In the genomic region with DNA sequence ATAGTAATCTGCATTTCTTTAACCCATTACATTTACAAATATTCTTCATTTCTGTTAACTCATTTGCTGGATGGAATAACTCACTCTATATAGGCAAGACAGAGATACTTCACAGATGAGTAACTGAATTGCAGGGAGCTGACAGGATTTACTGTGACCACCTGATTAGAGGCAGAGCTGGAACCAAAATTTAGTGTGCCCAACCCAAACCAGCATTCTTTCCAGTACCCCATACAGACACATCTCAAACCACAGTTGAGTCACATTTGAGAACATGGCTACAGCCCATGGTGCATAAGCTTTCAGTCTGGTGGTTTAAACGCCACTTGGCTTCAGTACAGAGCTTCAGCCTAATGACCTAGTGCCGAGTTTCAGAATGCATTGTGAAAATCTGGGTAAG, we compare ENCODE assay signal across 23 cellular contexts.
DNase-seq lines count a peak whose midpoint lies in the region; ATAC-seq and TF ChIP-seq lines count a peak whose summit lies in the region.
"Had no signal": no experiment of that assay in that cellular context is flagged by ENCODE, and none has a peak within 500 bp of the region (broad histone marks: within the 10 kb centered on the region; RNA-seq: fewer than 3 reads in every experiment).

No MANE protein-coding gene starts in this region.

- H3K4me3 ChIP-seq in AG04449 (ENCODE audit: low read depth, low read length), result no peak overlapping the region
- H3K4me3 ChIP-seq: lower lobe of right lung, Peyer's patch, right atrium auricular region, upper lobe of right lung had no signal

- H3K36me3 Mint-ChIP-seq in type B pancreatic cell, result no peaks in the 10 kb centered on the region
- H3K36me3 Mint-ChIP-seq: activated naive CD4-positive, alpha-beta T cell treated with anti-CD3 and anti-CD28 coated beads, Interleukin-2, amount 10 ng/mL, durations not matched to agents 7 days and 5 days; stimulated activated effector memory CD8-positive, alpha-beta T cell treated with anti-CD3 and anti-CD28 coated beads, Interleukin-12 subunit alpha, Interleukin-12 subunit beta, amount 100 ng/mL, for 72 hours had no signal

- no peaks in the 10 kb centered on the region for H3K27me3 Mint-ChIP-seq in type B pancreatic cell
- H3K27me3 Mint-ChIP-seq: activated naive CD4-positive, alpha-beta T cell treated with anti-CD3 and anti-CD28 coated beads, Interleukin-2, amount 10 ng/mL, durations not matched to agents 7 days and 5 days had no signal

- CTCF ChIA-PET in AG04449 (lab: Yijun Ruan, JAX), result interaction anchor here (0.7 to 2.8 kb wide), 6 partner anchors 115 to 165 kb away, joined by 3 to 11 read pairs (median 4); no protein-coding TSS in a partner anchor

- no peak overlapping the region for H3K27ac Mint-ChIP-seq in type B pancreatic cell
- H3K27ac Mint-ChIP-seq: activated naive CD4-positive, alpha-beta T cell treated with anti-CD3 and anti-CD28 coated beads, Interleukin-2, amount 10 ng/mL, durations not matched to agents 7 days and 5 days; stimulated activated effector memory CD8-positive, alpha-beta T cell treated with anti-CD3 and anti-CD28 coated beads, Interleukin-12 subunit alpha, Interleukin-12 subunit beta, amount 100 ng/mL, for 72 hours; T-helper 1 cell treated with Interleukin-12 subunit alpha and Interleukin-12 subunit beta and Interleukin-4 antibody, amounts not matched to agents 30 μg/mL and 1 μg/mL, for 36 hours had no signal

- POLR2A ChIA-PET in AG04449 (lab: Yijun Ruan, JAX), result interaction anchor here (0.7 to 3.0 kb wide), 7 partner anchors 46 to 286 kb away, joined by 3 to 28 read pairs (median 5); a partner anchor contains a TSS

- H3K4me1 Mint-ChIP-seq in type B pancreatic cell (ENCODE audit: unreplicated experiment), result no peaks in the 10 kb centered on the region
- H3K4me1 Mint-ChIP-seq: activated naive CD4-positive, alpha-beta T cell treated with anti-CD3 and anti-CD28 coated beads, Interleukin-2, amount 10 ng/mL, durations not matched to agents 7 days and 5 days; stimulated activated effector memory CD8-positive, alpha-beta T cell treated with anti-CD3 and anti-CD28 coated beads, Interleukin-12 subunit alpha, Interleukin-12 subunit beta, amount 100 ng/mL, for 72 hours had no signal

- no peak for ATAC-seq in HG03457 (IDR thresholded peaks at IDR 0.05; ENCODE audit: unreplicated experiment)
- ATAC-seq: HCT116; lower lobe of right lung; stimulated activated effector memory CD8-positive, alpha-beta T cell treated with anti-CD3 and anti-CD28 coated beads, Interleukin-12 subunit alpha, Interleukin-12 subunit beta, amount 100 ng/mL, for 72 hours; upper lobe of right lung had no signal

- no peaks in the 10 kb centered on the region for H3K9me3 Mint-ChIP-seq in type B pancreatic cell
- H3K9me3 Mint-ChIP-seq: activated naive CD4-positive, alpha-beta T cell treated with anti-CD3 and anti-CD28 coated beads, Interleukin-2, amount 10 ng/mL, durations not matched to agents 7 days and 5 days; stimulated activated effector memory CD8-positive, alpha-beta T cell treated with anti-CD3 and anti-CD28 coated beads, Interleukin-12 subunit alpha, Interleukin-12 subunit beta, amount 100 ng/mL, for 72 hours had no signal

- H3K4me3 Mint-ChIP-seq in type B pancreatic cell, result no peak overlapping the region
- H3K4me3 Mint-ChIP-seq: activated naive CD4-positive, alpha-beta T cell treated with anti-CD3 and anti-CD28 coated beads, Interleukin-2, amount 10 ng/mL, durations not matched to agents 7 days and 5 days; stimulated activated effector memory CD8-positive, alpha-beta T cell treated with anti-CD3 and anti-CD28 coated beads, Interleukin-12 subunit alpha, Interleukin-12 subunit beta, amount 100 ng/mL, for 72 hours; T-helper 1 cell treated with Interleukin-12 subunit alpha and Interleukin-12 subunit beta and Interleukin-4 antibody, amounts not matched to agents 30 μg/mL and 1 μg/mL, for 36 hours had no signal

- TF ChIP-seq CTCF in AG04449 (IDR thresholded peaks at IDR 0.05; ENCODE audit: insufficient read depth, low read length, missing control alignments) (no peak), type B pancreatic cell (conservative IDR thresholded peaks at IDR 0.05) (no peak)

- DNase-seq in AG04449 (ENCODE audit: low read depth, low spot score) (peak; percentile 94), HCEC 1CT (peak; percentile 81), amniotic stem cell (lab: John Stamatoyannopoulos, UW) (peak; percentile 34), iris pigment epithelial cell (ENCODE audit: low read depth) (peak; percentile 89), midbrain (lab: John Stamatoyannopoulos, UW) (no peak), NCI-H774 (lab: John Stamatoyannopoulos, UW) (no peak), type B pancreatic cell (ENCODE audit: extremely low spot score, unreplicated experiment) (no peak)
- DNase-seq: activated CD4-positive, alpha-beta T cell treated with anti-CD3 and anti-CD28 coated beads for 1 hour; activated CD8-positive, alpha-beta memory T cell treated with anti-CD3 and anti-CD28 coated beads, Interleukin-2, amount 50 U/mL, for 48 hours; activated naive CD4-positive, alpha-beta T cell treated with anti-CD3 and anti-CD28 coated beads, Interleukin-2, amount 10 ng/mL, durations not matched to agents 7 days and 5 days; AML-193; cerebellar nuclear complex; lower lobe of right lung; NCI-H1694 treated with DMSO at 0.1 percent for 48 hours; NCI-H510A treated with DMSO at 0.1 percent for 48 hours; Peyer's patch; stimulated activated CD4-positive, alpha-beta T cell treated with anti-CD3 and anti-CD28 coated beads, Interleukin-4, amount 100 ng/mL, for 24 hours; upper lobe of right lung had no signal

Comparison
In these comparisons a context has a peak if more than half of its experiments do, and no peak if none do; other contexts are left out.
1. DNase-seq: peak in AG04449 (single experiment), HCEC 1CT (single experiment), amniotic stem cell (single experiment) and iris pigment epithelial cell (single experiment); none in midbrain (single experiment), NCI-H774 (single experiment) and type B pancreatic cell (single experiment).